Comparison of ENCODE assay signal across 6 cellular contexts in genomic region chr11:65613091-65613928, GRCh38. TPM values are rescaled to one million over a fixed set of nuclear protein-coding genes. Genes with fewer than 3 reads are reported as not detected.
DNase-seq lines count a peak whose midpoint lies in the region; ATAC-seq lines count a peak whose summit lies in the region.

No MANE protein-coding gene starts in this region.

- H3K4me1 Mint-ChIP-seq in activated CD4-positive, alpha-beta T cell treated with anti-CD3 and anti-CD28 coated beads for 36 hours: peaks cover 51% of the 10 kb centered on the region

- H3K27me3 Mint-ChIP-seq in activated CD4-positive, alpha-beta T cell treated with anti-CD3 and anti-CD28 coated beads for 36 hours: no peaks in the 10 kb centered on the region

- H3K27me3 ChIP-seq in duodenal mucosa (ENCODE audit: control insufficient read depth in 1 of 2, insufficient read depth in 2 of 2, low read length in 2 of 2) (no peaks in the 10 kb centered on the region), rectal smooth muscle tissue (ENCODE audit: control insufficient read depth, insufficient read depth, low read length) (no peaks in the 10 kb centered on the region)

- H3K4me1 ChIP-seq in duodenal mucosa (ENCODE audit: control insufficient read depth in 1 of 2, insufficient read depth in 2 of 2, low read length in 2 of 2) (peaks cover 40 to 57% of the 10 kb centered on the region in 2 donors), rectal smooth muscle tissue (ENCODE audit: control insufficient read depth, insufficient read depth, low read length) (peaks cover 15% of the 10 kb centered on the region)

- peaks cover 42% of the 10 kb centered on the region for H3K36me3 Mint-ChIP-seq in activated CD4-positive, alpha-beta T cell treated with anti-CD3 and anti-CD28 coated beads for 36 hours (ENCODE audit: low read depth)

- H3K9me3 ChIP-seq in duodenal mucosa (ENCODE audit: control insufficient read depth in 1 of 2, low read length in 2 of 2): no peaks in the 10 kb centered on the region

- peak overlapping the region; percentile 84 to 89 for H3K9ac ChIP-seq in duodenal mucosa (ENCODE audit: low read depth in 1 of 2, low read length in 2 of 2)
- peak overlapping the region; percentile 64 for H3K9ac ChIP-seq in rectal smooth muscle tissue (ENCODE audit: low read length)

- intact Hi-C loops in activated CD4-positive, alpha-beta T cell treated with anti-CD3 and anti-CD28 coated beads for 36 hours (cut with DNase I, micrococcal nuclease): loop anchor here in 1 of 2 experiments (2.0 kb wide), 1 partner anchor 19 kb away; the partner anchor contains the start of gene KCNK7

- H3K4me3 ChIP-seq in duodenal mucosa (ENCODE audit: low read depth in 1 of 2, low read length in 2 of 2) (peak overlapping the region; percentile 91 to 93), rectal smooth muscle tissue (ENCODE audit: low read length) (peak overlapping the region; percentile 96)

- POLR2A ChIA-PET in activated CD4-positive, alpha-beta T cell treated with anti-CD3 and anti-CD28 coated beads for 36 hours (lab: Charles Lee): interaction anchor here (0.6 to 1.7 kb wide), 5 partner anchors 10 to 231 kb away, joined by 3 to 5 read pairs (median 3); partner anchors contain the start of genes RELA and SLC25A45

- H3K4me3 Mint-ChIP-seq in activated CD4-positive, alpha-beta T cell treated with anti-CD3 and anti-CD28 coated beads for 36 hours: peak overlapping the region; percentile 96

- peak; percentile 46 for DNase-seq in activated CD4-positive, alpha-beta T cell treated with anti-CD3 and anti-CD28 coated beads for 36 hours
- no peak for DNase-seq in activated CD4-positive, alpha-beta T cell treated with anti-CD3 and anti-CD28 coated beads for 48 hours
- no peak for DNase-seq in NCI-H526 treated with DMSO at 0.1 percent for 48 hours (lab: John Stamatoyannopoulos, UW)
- DNase-seq in GOT3 (lab: John Stamatoyannopoulos, UW): no peak

- H3K27ac ChIP-seq in duodenal mucosa (ENCODE audit: low read depth, low read length) (peak overlapping the region; percentile 95), rectal smooth muscle tissue (ENCODE audit: low read depth, low read length) (peak overlapping the region; percentile 92)

- peak overlapping the region; percentile 69 for H3K27ac Mint-ChIP-seq in activated CD4-positive, alpha-beta T cell treated with anti-CD3 and anti-CD28 coated beads for 36 hours

- H3K9me3 Mint-ChIP-seq in activated CD4-positive, alpha-beta T cell treated with anti-CD3 and anti-CD28 coated beads for 36 hours (ENCODE audit: low read depth): no peaks in the 10 kb centered on the region

- no peak for ATAC-seq in activated CD4-positive, alpha-beta T cell treated with anti-CD3 and anti-CD28 coated beads for 36 hours

- CTCF ChIA-PET in activated CD4-positive, alpha-beta T cell treated with anti-CD3 and anti-CD28 coated beads for 36 hours (lab: Charles Lee): interaction anchor here (0.8 to 1.5 kb wide), 4 partner anchors 13 to 72 kb away, joined by 3 to 6 read pairs (median 4); partner anchors contain the start of gene EHBP1L1

- peaks cover 19 to 45% of the 10 kb centered on the region in 2 donors for H3K36me3 ChIP-seq in duodenal mucosa (ENCODE audit: control insufficient read depth in 1 of 2, insufficient read depth in 2 of 2, low read length in 2 of 2)
- peaks cover 16% of the 10 kb centered on the region for H3K36me3 ChIP-seq in rectal smooth muscle tissue (ENCODE audit: control insufficient read depth, insufficient read depth, low read length)

RNA-seq across cellular contexts. Expression of gene MAP3K11, which starts 0.7 kb away (rescaled TPM):
- 10 to 100 TPM; 47.4 to 54.3 TPM for total RNA-seq in activated CD4-positive, alpha-beta T cell treated with anti-CD3 and anti-CD28 coated beads for 36 hours

RNA-seq across cellular contexts. Expression of gene PCNX3, which starts 2.3 kb away (rescaled TPM):
- 10 to 100 TPM; 27.9 to 30.7 TPM for total RNA-seq in activated CD4-positive, alpha-beta T cell treated with anti-CD3 and anti-CD28 coated beads for 36 hours

RNA-seq across cellular contexts. Expression of gene KCNK7, which starts 17.7 kb away (rescaled TPM):
- total RNA-seq in activated CD4-positive, alpha-beta T cell treated with anti-CD3 and anti-CD28 coated beads for 36 hours: under 1 TPM; 0.27 to 0.37 TPM

RNA-seq across cellular contexts. Expression of gene SIPA1, which starts 24.6 kb away (rescaled TPM):
- total RNA-seq in activated CD4-positive, alpha-beta T cell treated with anti-CD3 and anti-CD28 coated beads for 36 hours: 100 to 1,000 TPM; 181 to 202 TPM

RNA-seq across cellular contexts. Expression of gene EHBP1L1, which starts 37.5 kb away (rescaled TPM):
- total RNA-seq in activated CD4-positive, alpha-beta T cell treated with anti-CD3 and anti-CD28 coated beads for 36 hours: 10 to 100 TPM; 88.3 to 98.8 TPM
